In genomic region chr2:85441859-85442258, GRCh38 we compare ENCODE assay signal across 17 cellular contexts. TPM values are rescaled to one million over a fixed set of nuclear protein-coding genes. Genes with fewer than 3 reads are reported as not detected.
DNase-seq lines count a peak whose midpoint lies in the region; ATAC-seq, FAIRE-seq and TF ChIP-seq lines count a peak whose summit lies in the region.
"Had no signal": no experiment of that assay in that cellular context is flagged by ENCODE, and none has a peak within 500 bp of the region (broad histone marks: within the 10 kb centered on the region; RNA-seq: fewer than 3 reads in every experiment).

No MANE protein-coding gene starts in this region.

- DNase-seq in HL-60 (ENCODE audit: low read depth in 1 of 2, low spot score in 1 of 2), result peak in 1 of 2 experiments; percentile 50
- no peak for DNase-seq in PC-3
- no peak for DNase-seq in H1 (ENCODE audit: low read depth in 1 of 2, low spot score in 2 of 2)
- no peak for DNase-seq in upper lobe of right lung
- no peak for DNase-seq in stimulated activated naive CD4-positive, alpha-beta T cell treated with Interleukin-2 at 50 U/mL for 16 hours (lab: John Stamatoyannopoulos, UW)
- no peak for DNase-seq in H4 (ENCODE audit: low spot score)
- DNase-seq in nucleus accumbens (lab: John Stamatoyannopoulos, UW), result no peak
- DNase-seq: DMS 273 treated with DMSO at 0.1 percent for 48 hours, EL, GM23248, NCI-H1105, NCI-H187 treated with DMSO at 0.1 percent for 48 hours, NCI-H510A, NCI-H82, T-cell had no signal

- H2BK5ac ChIP-seq in H1 (ENCODE audit: low read depth, low read length), result no peak overlapping the region

- H3K27ac ChIP-seq in HL-60 (replicated peaks), result peak overlapping the region; percentile 1; the same call in 1 of the 2 replicates
- H3K27ac ChIP-seq in PC-3 (ENCODE audit: low read length), result no peak overlapping the region
- no peak overlapping the region for H3K27ac ChIP-seq in H1 (ENCODE audit: low read depth, low read length)
- H3K27ac ChIP-seq in upper lobe of right lung, result peak overlapping the region; percentile 45
- H3K27ac ChIP-seq: GM23248, SJSA1 had no signal

- no peak overlapping the region for H2BK15ac ChIP-seq in H1 (ENCODE audit: low read length)

- H3K27me3 ChIP-seq in HL-60 (ENCODE audit: insufficient read depth, poor library complexity, severe bottlenecking), result no peaks in the 10 kb centered on the region
- no peaks in the 10 kb centered on the region for H3K27me3 ChIP-seq in PC-3 (ENCODE audit: low read length)
- peaks cover 0 to 5% (median 3%) of the 10 kb centered on the region in 4 experiments; a peak in 4 of 7 replicates for H3K27me3 ChIP-seq in H1 (replicated peaks in 1 of 4; ENCODE audit: control insufficient read depth in 3 of 4, extremely low read depth in 1 of 4, insufficient read depth in 3 of 4, low read length in 3 of 4)
- H3K27me3 ChIP-seq in upper lobe of right lung, result no peaks in the 10 kb centered on the region
- H3K27me3 ChIP-seq: SJSA1 had no signal

- 86% methylated on average over 4 of the region's 4 CpGs; no CpG with 5 or more reads in 1 of the 2 experiments for WGBS in H1 (ENCODE audit: extremely low coverage in 1 of 2, insufficient coverage in 1 of 2, insufficient read length in 1 of 2, insufficient replicate concordance in 2 of 2, low coverage in 1 of 2, low lambda C conversion rate in 2 of 2, missing lambda C conversion rate in 1 of 2), 2 experiments

- H2AFZ ChIP-seq in PC-3 (ENCODE audit: low read length) (0 out of 2 replicates have a peak overlapping the region, but pooled peaks have one; percentile 34), H1 (ENCODE audit: low read length) (peak overlapping the region; percentile 60; the same call in 1 of the 2 replicates)
- H2AFZ ChIP-seq: GM23248 had no signal

- CTCF ChIA-PET in PC-3 (lab: Charles Lee) (no interaction called here), H1 (lab: Charles Lee; ENCODE audit: partially characterized antibody) (interaction anchor here (0.8 to 4.4 kb wide), 5 partner anchors 10 to 48 kb away, joined by 3 to 19 read pairs (median 4); partner anchors contain the start of gene SH2D6)

- no peak for TF ChIP-seq POLR2A in H1 (IDR thresholded peaks at IDR 0.05; ENCODE audit: control extremely low read depth in 1 of 2, low read depth in 2 of 2, low read length in 2 of 2)

- H2BK20ac ChIP-seq in H1 (ENCODE audit: low read length), result no peak overlapping the region

- H3K9ac ChIP-seq in PC-3 (ENCODE audit: low read length), result no peak overlapping the region
- no peak overlapping the region for H3K9ac ChIP-seq in H1 (replicated peaks in 1 of 4; ENCODE audit: extremely low read depth in 1 of 4, low read depth in 3 of 4, low read length in 3 of 4)
- H3K9ac ChIP-seq: GM23248 had no signal

- no peak overlapping the region for H3K23ac ChIP-seq in H1 (ENCODE audit: insufficient read length)

- no peak overlapping the region for H4K5ac ChIP-seq in H1 (ENCODE audit: insufficient read length, low read depth, low read length)

- H3K14ac ChIP-seq in H1 (ENCODE audit: insufficient read length), result no peak overlapping the region

- no peak overlapping the region for H3K4me2 ChIP-seq in PC-3 (ENCODE audit: low read length)
- H3K4me2 ChIP-seq in H1 (ENCODE audit: insufficient read depth in 1 of 2, low read depth in 2 of 2, low read length in 2 of 2), result no peak overlapping the region

- H2AK5ac ChIP-seq in H1 (ENCODE audit: low read depth, low read length), result no peak overlapping the region

- TF ChIP-seq EP300 in H1 (IDR thresholded peaks at IDR 0.05; ENCODE audit: borderline replicate concordance in 1 of 2, low read depth in 2 of 2, low read length in 2 of 2), result no peak

- no peaks in the 10 kb centered on the region; the same call in 1 of the 2 replicates for H3K79me1 ChIP-seq in H1 (ENCODE audit: low read depth, low read length)

- POLR2A ChIA-PET in PC-3 (lab: Charles Lee; ENCODE audit: unreplicated experiment) (no interaction called here), H1 (lab: Charles Lee; ENCODE audit: partially characterized antibody) (interaction anchor here (0.8 to 55.3 kb wide), 6 partner anchors 8 to 105 kb away, joined by 3 to 1889 read pairs (median 6); partner anchors contain the start of genes GGCX and MAT2A)

- no peaks in the 10 kb centered on the region for H3K9me2 ChIP-seq in PC-3 (replicated peaks; ENCODE audit: low read length)

- no peak for ATAC-seq in PC-3
- ATAC-seq in upper lobe of right lung, result no peak
- ATAC-seq: T-cell had no signal

- H3K23me2 ChIP-seq in H1 (ENCODE audit: low read depth, low read length), result peaks cover 2% of the 10 kb centered on the region; the same call in 1 of the 2 replicates

- no peaks in the 10 kb centered on the region for H3K36me3 ChIP-seq in PC-3 (ENCODE audit: low read depth, low read length)
- no peaks in the 10 kb centered on the region for H3K36me3 ChIP-seq in H1 (ENCODE audit: control insufficient read depth in 2 of 4, insufficient read depth in 4 of 4, low read length in 3 of 4)
- no peaks in the 10 kb centered on the region for H3K36me3 ChIP-seq in upper lobe of right lung
- H3K36me3 ChIP-seq: SJSA1 had no signal

- intact Hi-C loops in PC-3 (cut with micrococcal nuclease), result no loop called here
- intact Hi-C loops in upper lobe of right lung (cut with DNase I), result no loop called here

- no peak overlapping the region for H3K56ac ChIP-seq in H1 (replicated peaks; ENCODE audit: insufficient read length, low read depth, low read length)

- TF ChIP-seq CTCF in HL-60 (IDR thresholded peaks at IDR 0.05; ENCODE audit: insufficient read depth, low read length) (no peak), PC-3 (conservative IDR thresholded peaks at IDR 0.05; ENCODE audit: low read depth, low read length) (no peak), H1 (IDR thresholded peaks at IDR 0.05; ENCODE audit: control extremely low read depth in 1 of 3, insufficient read depth in 1 of 3, low read depth in 1 of 3, low read length in 3 of 3) (no peak), upper lobe of right lung (IDR thresholded peaks at IDR 0.05) (no peak)

- no TSS peak for BruUV-seq in PC-3 (replicated peaks; lab: Mats Ljungman, UMichigan)

- H3K9me3 ChIP-seq in PC-3 (ENCODE audit: low read length) (no peaks in the 10 kb centered on the region), H1 (ENCODE audit: insufficient read depth in 2 of 2, low read depth in 1 of 2, low read length in 1 of 2) (no peaks in the 10 kb centered on the region), upper lobe of right lung (no peaks in the 10 kb centered on the region)
- H3K9me3 ChIP-seq: SJSA1 had no signal

- H3K4ac ChIP-seq in H1 (replicated peaks; ENCODE audit: insufficient read length, low read depth, low read length), result no peak overlapping the region

- H3K4me1 ChIP-seq in PC-3 (ENCODE audit: insufficient read depth, low read length) (peaks cover 17% of the 10 kb centered on the region; the same call in 1 of the 2 replicates), H1 (replicated peaks in 1 of 4; ENCODE audit: control insufficient read depth in 3 of 4, insufficient read depth in 4 of 4, low read length in 3 of 4) (peaks cover 6 to 21% (median 13%) of the 10 kb centered on the region in 4 experiments), upper lobe of right lung (peaks cover 24% of the 10 kb centered on the region)

- H3K79me2 ChIP-seq in PC-3 (ENCODE audit: low read length), result no peaks in the 10 kb centered on the region
- no peaks in the 10 kb centered on the region for H3K79me2 ChIP-seq in H1 (ENCODE audit: control insufficient read depth in 1 of 2, insufficient read depth in 2 of 2, low read length in 2 of 2)

- no peak for TF ChIP-seq RAD21 in H1 (IDR thresholded peaks at IDR 0.05 in 1 of 2, conservative IDR thresholded peaks at IDR 0.05 in 1 of 2; ENCODE audit: low read depth in 2 of 2, low read length in 2 of 2)

- no peak overlapping the region for H2BK12ac ChIP-seq in H1 (ENCODE audit: low read depth, low read length)

- FAIRE-seq in H1 (lab: Jason Lieb, UNC), result no peak

- H4K20me1 ChIP-seq in PC-3 (ENCODE audit: low read length) (no peaks in the 10 kb centered on the region), H1 (replicated peaks in 1 of 2; ENCODE audit: control insufficient read depth in 1 of 2, insufficient read depth in 2 of 2, low read length in 2 of 2) (no peaks in the 10 kb centered on the region)

- no peak overlapping the region for H3K18ac ChIP-seq in H1 (ENCODE audit: extremely low read depth, low read length)

- H4K8ac ChIP-seq in H1 (ENCODE audit: extremely low read depth, insufficient read depth, low read length), result no peak overlapping the region

- no peak overlapping the region for H4K91ac ChIP-seq in H1 (replicated peaks; ENCODE audit: insufficient read length, low read length)

- H3K4me3 ChIP-seq in HL-60 (replicated peaks; ENCODE audit: insufficient read depth, low read length) (no peak overlapping the region), PC-3 (ENCODE audit: low read length) (no peak overlapping the region), H1 (ENCODE audit: extremely low read depth in 1 of 4, insufficient read depth in 2 of 4, low read depth in 3 of 4, low read length in 4 of 4) (no peak overlapping the region), upper lobe of right lung (no peak overlapping the region)
- H3K4me3 ChIP-seq: GM23248, SJSA1 had no signal

- H2BK120ac ChIP-seq in H1 (replicated peaks; ENCODE audit: low read depth, low read length), result no peak overlapping the region

- peaks cover 4% of the 10 kb centered on the region for H3F3A ChIP-seq in PC-3 (ENCODE audit: low read length, unreplicated experiment)

RNA-seq across cellular contexts. Expression of gene SH2D6, which starts 23.3 kb away (rescaled TPM):
- total RNA-seq in PC-3 (2014; rRNA removed) (0.12 TPM in 1 of 2 replicates, not detected in the other), upper lobe of right lung (1.0 TPM)
- total RNA-seq in H1 (2021; fragmentation: NEBNext Ultra II Directional; extraction: Animal tissue kit (Norgen Biotek cat#: 25700)), result 1.3 TPM in 1 of 2 replicates, not detected in the other
- polyA plus RNA-seq in H1 (2011; rRNA removed), result 0.17 and 0.42 TPM in 2 replicates
- polyA plus RNA-seq in H1 (2011; cell fraction: cytosol; rRNA removed), result 0.28 TPM
- polyA plus RNA-seq in H1 (2011; cell fraction: nucleus; rRNA removed), result 1.4 TPM
- 0.50 to 1.1 TPM (median 0.70 TPM) in 4 replicates for polyA plus RNA-seq in H1 (2012, experiment 1 of 2)
- not detected for polyA plus RNA-seq in H1 (2012, experiment 2 of 2)
- polyA plus RNA-seq in H1 (2013, experiment 1 of 2), result 0.16 TPM
- polyA plus RNA-seq in H1 (2013, experiment 2 of 2), result 0.28 TPM
- polyA minus RNA-seq in H1 (2011; rRNA and poly(A)+ RNA removed), result 0.47 TPM in 1 of 2 replicates, not detected in the other
- not detected for polyA minus RNA-seq in H1 (2011; cell fraction: cytosol; rRNA and poly(A)+ RNA removed)
- 0.90 TPM for polyA minus RNA-seq in H1 (2011; cell fraction: nucleus; rRNA and poly(A)+ RNA removed)
- not detected in 2 replicates for total RNA-seq in H4 (2014; rRNA removed; shearing (Covaris generic))
- total RNA-seq: GM23248, M059J, SJSA1 had no signal

RNA-seq across cellular contexts. Expression of gene CAPG, which starts 31.7 kb away (rescaled TPM):
- total RNA-seq in PC-3 (2014; rRNA removed), result 221 and 260 TPM in 2 replicates
- total RNA-seq in H1 (2021; fragmentation: NEBNext Ultra II Directional; extraction: Animal tissue kit (Norgen Biotek cat#: 25700)), result 78.6 and 80.5 TPM in 2 replicates
- 89.0 and 114 TPM in 2 replicates for polyA plus RNA-seq in H1 (2011; rRNA removed)
- polyA plus RNA-seq in H1 (2011; cell fraction: cytosol; rRNA removed), result 123 TPM
- 114 TPM for polyA plus RNA-seq in H1 (2011; cell fraction: nucleus; rRNA removed)
- polyA plus RNA-seq in H1 (2012, experiment 1 of 2), result 83.9 to 123 TPM (median 109 TPM) in 4 replicates
- polyA plus RNA-seq in H1 (2012, experiment 2 of 2), result 62.0 TPM
- 119 TPM for polyA plus RNA-seq in H1 (2013, experiment 1 of 2)
- polyA plus RNA-seq in H1 (2013, experiment 2 of 2), result 114 TPM
- polyA minus RNA-seq in H1 (2011; rRNA and poly(A)+ RNA removed), result 37.3 and 60.0 TPM in 2 replicates
- polyA minus RNA-seq in H1 (2011; cell fraction: cytosol; rRNA and poly(A)+ RNA removed), result 34.6 TPM
- polyA minus RNA-seq in H1 (2011; cell fraction: nucleus; rRNA and poly(A)+ RNA removed), result 30.6 TPM
- 419 TPM for total RNA-seq in upper lobe of right lung
- total RNA-seq in H4 (2014; rRNA removed; shearing (Covaris generic)), result 286 and 301 TPM in 2 replicates

Comparison
In these comparisons a context has a peak if more than half of its experiments do, and no peak if none do; other contexts are left out.
1. H3K27ac ChIP-seq: peak in HL-60 (single experiment) and upper lobe of right lung (single experiment); none in PC-3 (single experiment) and H1 (single experiment).